19 cellular contexts compared by ENCODE assay signal in genomic region chr4:19735012-19735411, GRCh38.
"Had no signal": no experiment of that assay in that cellular context is flagged by ENCODE, and none has a peak within 500 bp of the region (broad histone marks: within the 10 kb centered on the region; RNA-seq: fewer than 3 reads in every experiment).

No MANE protein-coding gene starts in this region.

- H3K36me3 ChIP-seq: lower lobe of right lung, prostate gland, right lobe of liver, spleen, tibial artery had no signal

- H3K9me3 ChIP-seq: body of pancreas, lower lobe of right lung, prostate gland, right lobe of liver, tibial artery had no signal

- H3K27ac ChIP-seq: body of pancreas, foreskin keratinocyte, lower lobe of right lung, prostate gland, right lobe of liver, spleen, tibial artery had no signal

- H3K4me1 ChIP-seq: body of pancreas, foreskin keratinocyte, lower lobe of right lung, prostate gland, right lobe of liver had no signal

- H3K4me3 ChIP-seq: body of pancreas, lower lobe of right lung, prostate gland, right lobe of liver, spleen, tibial artery had no signal

- DNase-seq: activated CD4-positive, alpha-beta T cell treated with anti-CD3 and anti-CD28 coated beads for 4 hours; activated CD8-positive, alpha-beta T cell treated with anti-CD3 and anti-CD28 coated beads for 36 hours; activated effector memory CD4-positive, alpha-beta T cell treated with Interleukin-2 at 50 U/mL for 16 hours; activated T-cell treated with anti-CD3 and anti-CD28 coated beads, Interleukin-2, amount 50 U/mL, for 4 hours; amygdala; body of pancreas; central memory CD4-positive, alpha-beta T cell; cortex of kidney; effector memory CD4-positive, alpha-beta T cell; foreskin keratinocyte; left cardiac atrium; lower lobe of right lung; midbrain; right lobe of liver; spleen; stimulated activated CD4-positive, alpha-beta T cell treated with anti-CD3 and anti-CD28 coated beads, Interleukin-1b, Interleukin-23, amount 100 ng/mL, for 48 hours; T-helper 17 cell; tibial artery had no signal

- H3K27me3 ChIP-seq: body of pancreas, foreskin keratinocyte, right lobe of liver, spleen, tibial artery had no signal
